ENCODE assay signal across 1 cellular context in genomic region chr4:151314509-151314908, GRCh38.
TF ChIP-seq lines count a peak whose summit lies in the region.

No MANE protein-coding gene starts in this region.

TF ChIP-seq in endothelial cell of umbilical vein, 7 proteins besides CTCF, POLR2A, EP300 and RAD21 (continued from another document):
- TF ChIP-seq EZH2 (IDR thresholded peaks at IDR 0.05; ENCODE audit: borderline replicate concordance, low read depth, low read length, severe bottlenecking) (no peak), GATA2 (IDR thresholded peaks at IDR 0.05; ENCODE audit: insufficient read depth, insufficient read length, low read depth, low read length) (no peak)
